In the genomic region with DNA sequence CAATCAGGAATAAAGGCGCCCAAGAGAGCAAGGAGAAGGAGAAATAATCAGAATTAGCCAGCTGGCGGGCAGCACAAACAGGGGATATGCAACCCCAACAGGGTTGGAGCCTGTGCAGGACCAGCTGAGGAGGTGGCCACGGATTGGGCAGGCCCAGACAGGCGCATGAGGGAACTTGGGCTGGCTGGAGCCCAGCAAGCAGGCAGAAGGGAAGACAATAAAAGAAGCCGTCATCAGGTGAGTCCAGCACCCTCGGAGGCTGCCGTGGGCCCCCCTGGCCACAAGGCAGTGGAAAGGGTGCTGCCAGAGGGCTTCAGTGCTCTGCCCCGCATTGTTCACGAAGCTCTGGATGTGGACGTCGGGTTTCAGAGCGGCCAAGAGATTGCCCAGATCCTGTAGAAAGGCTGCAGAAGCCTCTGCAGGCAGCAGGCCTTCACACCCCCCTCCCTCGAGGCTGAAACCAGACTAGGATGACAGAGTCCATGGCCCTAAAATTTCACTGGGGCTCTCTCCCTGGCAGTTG, we compare ENCODE assay signal across 23 cellular contexts. TPM values are rescaled to one million over a fixed set of nuclear protein-coding genes. Genes with fewer than 3 reads are reported as not detected.
DNase-seq lines count a peak whose midpoint lies in the region; TF ChIP-seq lines count a peak whose summit lies in the region.
"Had no signal": no experiment of that assay in that cellular context is flagged by ENCODE, and none has a peak within 500 bp of the region (broad histone marks: within the 10 kb centered on the region; RNA-seq: fewer than 3 reads in every experiment).

No MANE protein-coding gene starts in this region.

- no peak for TF ChIP-seq CTCF in MCF 10A (IDR thresholded peaks at IDR 0.05; ENCODE audit: unreplicated experiment)
- TF ChIP-seq CTCF in breast epithelium (IDR thresholded peaks at IDR 0.05): no peak
- TF ChIP-seq CTCF in RWPE1 (conservative IDR thresholded peaks at IDR 0.05; ENCODE audit: low read depth): no peak

- H3K27ac Mint-ChIP-seq in MCF 10A (ENCODE audit: low read depth, unreplicated experiment): no peak overlapping the region
- H3K27ac Mint-ChIP-seq in CD4-positive, alpha-beta memory T cell: no peak overlapping the region
- H3K27ac Mint-ChIP-seq: CD4-positive, alpha-beta T cell; IgD-negative memory B cell had no signal

- POLR2A ChIA-PET in MCF 10A (lab: Yijun Ruan, JAX) (interaction anchor here (0.6 to 0.9 kb wide), 3 partner anchors 33 to 804 kb away, joined by 3 to 4 read pairs (median 3); no protein-coding TSS in a partner anchor), RWPE1 (lab: Yijun Ruan, JAX; ENCODE audit: low non-redundant PET) (no interaction called here)
- POLR2A ChIA-PET in CD4-positive, alpha-beta memory T cell (lab: Charles Lee; ENCODE audit: partially characterized antibody): no interaction called here

- no peaks in the 10 kb centered on the region for H3K4me1 ChIP-seq in breast epithelium
- no peaks in the 10 kb centered on the region for H3K4me1 ChIP-seq in CD4-positive, alpha-beta memory T cell (ENCODE audit: insufficient read depth, low read length)
- H3K4me1 ChIP-seq: SJCRH30 had no signal

- no peaks in the 10 kb centered on the region for H3K27me3 ChIP-seq in breast epithelium
- H3K27me3 ChIP-seq in CD4-positive, alpha-beta memory T cell (ENCODE audit: insufficient read depth, low read length): no peaks in the 10 kb centered on the region
- H3K27me3 ChIP-seq: BLaER1 had no signal

- DNase-seq in MCF 10A (ENCODE audit: unreplicated experiment): peak; percentile 32
- no peak for DNase-seq in breast epithelium (ENCODE audit: low spot score in 2 of 2)
- peak; percentile 49 for DNase-seq in RWPE1 (ENCODE audit: low spot score)
- DNase-seq in epithelial cell of prostate (ENCODE audit: low read depth, low spot score): peak; percentile 16
- DNase-seq in DMS53 treated with DMSO at 0.1 percent for 48 hours (lab: John Stamatoyannopoulos, UW; ENCODE audit: unreplicated experiment): no peak
- DNase-seq in stimulated activated CD4-positive, alpha-beta T cell treated with anti-CD3 and anti-CD28 coated beads, Interleukin-12 subunit alpha, Interleukin-12 subunit beta, amount 100 ng/mL, for 4 hours: no peak
- DNase-seq in CD4-positive, alpha-beta memory T cell: no peak
- DNase-seq: CD4-positive, alpha-beta T cell; COR-L47; DMS53; GOT3; HCEC 1CT; NCI-H1048; NCI-H1436 treated with DMSO at 0.1 percent for 48 hours; NCI-H187 treated with DMSO at 0.1 percent for 48 hours; NCI-H2171 treated with DMSO at 0.1 percent for 48 hours; NCI-H345; NCI-H510A treated with DMSO at 0.1 percent for 48 hours; SJCRH30 had no signal

- no peaks in the 10 kb centered on the region for H3K9me3 ChIP-seq in breast epithelium
- H3K9me3 ChIP-seq in CD4-positive, alpha-beta memory T cell (ENCODE audit: control insufficient read depth in 1 of 2, low read length in 2 of 2): no peaks in the 10 kb centered on the region
- H3K9me3 ChIP-seq: BLaER1, SJCRH30 had no signal

- H3K4me3 ChIP-seq in breast epithelium: no peak overlapping the region
- no peak overlapping the region for H3K4me3 ChIP-seq in CD4-positive, alpha-beta memory T cell (ENCODE audit: low read length in 2 of 2)
- H3K4me3 ChIP-seq: BLaER1, GM12878, SJCRH30 had no signal

- intact Hi-C loops in MCF 10A (cut with micrococcal nuclease) (no loop called here), breast epithelium (cut with DNase I; ENCODE audit: low total_unique reads) (no loop called here)
- intact Hi-C loops in CD4-positive, alpha-beta memory T cell (cut with micrococcal nuclease): no loop called here

- H3K27me3 Mint-ChIP-seq in MCF 10A (ENCODE audit: insufficient read depth, unreplicated experiment): no peaks in the 10 kb centered on the region
- peaks cover 7 to 13% of the 10 kb centered on the region in 2 donors for H3K27me3 Mint-ChIP-seq in CD4-positive, alpha-beta memory T cell
- H3K27me3 Mint-ChIP-seq: CD4-positive, alpha-beta T cell had no signal

- CTCF ChIA-PET in MCF 10A (lab: Yijun Ruan, JAX) (interaction anchor here (0.7 to 1.0 kb wide), 3 partner anchors 23 to 558 kb away, joined by 3 read pairs; no protein-coding TSS in a partner anchor), RWPE1 (lab: Yijun Ruan, JAX) (interaction anchor here (0.7 to 1.6 kb wide), 6 partner anchors 9 to 1651 kb away, joined by 4 to 5 read pairs (median 4); no protein-coding TSS in a partner anchor)
- CTCF ChIA-PET in CD4-positive, alpha-beta memory T cell (lab: Charles Lee; ENCODE audit: partially characterized antibody): interaction anchor here (1.1 to 1.4 kb wide), 2 partner anchors 9 to 24 kb away, joined by 3 read pairs; no protein-coding TSS in a partner anchor

- no peak for TF ChIP-seq POLR2A in breast epithelium (IDR thresholded peaks at IDR 0.05)

- H3K9me3 Mint-ChIP-seq in MCF 10A (ENCODE audit: unreplicated experiment): no peaks in the 10 kb centered on the region
- H3K9me3 Mint-ChIP-seq in CD4-positive, alpha-beta memory T cell: no peaks in the 10 kb centered on the region
- H3K9me3 Mint-ChIP-seq: CD4-positive, alpha-beta T cell had no signal

- H3K4me3 Mint-ChIP-seq in MCF 10A (ENCODE audit: unreplicated experiment): no peak overlapping the region
- H3K4me3 Mint-ChIP-seq in CD4-positive, alpha-beta memory T cell: no peak overlapping the region
- H3K4me3 Mint-ChIP-seq: CD4-positive, alpha-beta T cell; IgD-negative memory B cell had no signal

- H3K36me3 Mint-ChIP-seq in MCF 10A (ENCODE audit: insufficient read depth, unreplicated experiment): no peaks in the 10 kb centered on the region
- H3K36me3 Mint-ChIP-seq in CD4-positive, alpha-beta memory T cell: no peaks in the 10 kb centered on the region
- H3K36me3 Mint-ChIP-seq: IgD-negative memory B cell had no signal

- H3K36me3 ChIP-seq in breast epithelium: no peaks in the 10 kb centered on the region
- no peaks in the 10 kb centered on the region for H3K36me3 ChIP-seq in CD4-positive, alpha-beta memory T cell (ENCODE audit: insufficient read depth, low read length)
- H3K36me3 ChIP-seq: BLaER1, SJCRH30 had no signal

- H3K4me1 Mint-ChIP-seq in MCF 10A (ENCODE audit: insufficient read depth, unreplicated experiment): no peaks in the 10 kb centered on the region
- H3K4me1 Mint-ChIP-seq in CD4-positive, alpha-beta memory T cell: no peaks in the 10 kb centered on the region
- H3K4me1 Mint-ChIP-seq: IgD-negative memory B cell had no signal

- BruUV-seq in MCF 10A (replicated peaks; lab: Mats Ljungman, UMichigan): no TSS peak

- H3K27ac ChIP-seq in breast epithelium (no peak overlapping the region), RWPE1 (no peak overlapping the region), epithelial cell of prostate (no peak overlapping the region)
- H3K27ac ChIP-seq in CD4-positive, alpha-beta memory T cell (ENCODE audit: low read depth, low read length): no peak overlapping the region
- H3K27ac ChIP-seq: BLaER1, KMS-11, SJCRH30 had no signal

RNA-seq across cellular contexts. Expression of a gene that starts 28.4 kb away (rescaled TPM):
- 15.9 and 19.7 TPM in 2 replicates for total RNA-seq in MCF 10A (2022)
- 100 to 1,000 TPM in 1 of 3 donors, 10 to 100 TPM in 2; 39.0 to 148 (median 43.9) TPM for total RNA-seq in breast epithelium
- 1 to 10 TPM; 2.2 to 2.6 TPM for total RNA-seq in CD4-positive, alpha-beta memory T cell
- under 1 TPM in 1 of 2 donors, not detected in 1; 0.07 TPM for polyA plus RNA-seq in CD4-positive, alpha-beta memory T cell
- total RNA-seq: GM12878, SJCRH30 had no signal
- polyA plus RNA-seq: IgD-negative memory B cell had no signal

Comparison
In these comparisons a context has a peak if more than half of its experiments do, and no peak if none do; other contexts are left out.
1. DNase-seq: peak in MCF 10A (single experiment), RWPE1 (single experiment) and epithelial cell of prostate (single experiment); none in breast epithelium (0 of 2), DMS53 treated with DMSO at 0.1 percent for 48 hours (single experiment), stimulated activated CD4-positive, alpha-beta T cell treated with anti-CD3 and anti-CD28 coated beads, Interleukin-12 subunit alpha, Interleukin-12 subunit beta, amount 100 ng/mL, for 4 hours (single experiment) and CD4-positive, alpha-beta memory T cell (0 of 5).